ENCODE assay signal across 8 cellular contexts in genomic region chr18:14131914-14132700, GRCh38. TPM values are rescaled to one million over a fixed set of nuclear protein-coding genes. Genes with fewer than 3 reads are reported as not detected.
DNase-seq lines count a peak whose midpoint lies in the region; ATAC-seq and TF ChIP-seq lines count a peak whose summit lies in the region.
"Not testable (repeated sequence)": the region's sequence is repeated elsewhere in the genome, so short reads cannot be mapped to it uniquely, and the experiment has no call there.

TSS of gene ZNF519 (minus strand) at chr18:14132435. CDS start at chr18:14132277, 158 bp downstream.

- H3K36me3 ChIP-seq in mucosa of descending colon (ENCODE audit: low read depth), result not testable (repeated sequence)

- not testable (repeated sequence) for H3K27me3 Mint-ChIP-seq in IgD-negative memory B cell

- not testable (repeated sequence) for H3K4me1 ChIP-seq in mucosa of descending colon (ENCODE audit: low read depth)

- not testable (repeated sequence) for H3K27ac ChIP-seq in epithelial cell of prostate

- not testable (repeated sequence) for TF ChIP-seq CTCF in mucosa of descending colon (IDR thresholded peaks at IDR 0.05)

- peak within 1 kb of the TSS; percentile 26 for H3K4me3 ChIP-seq in mucosa of descending colon

- not testable (repeated sequence) for H3K9me3 Mint-ChIP-seq in IgD-negative memory B cell

- peak within 1 kb of the TSS; percentile 93 to 98 (median 96) for H3K4me3 Mint-ChIP-seq in IgD-negative memory B cell

- intact Hi-C loops in mucosa of descending colon (cut with DNase I, micrococcal nuclease), result not testable (repeated sequence)

- H3K27ac Mint-ChIP-seq in IgD-negative memory B cell, result peak within 1 kb of the TSS; percentile 82 to 86 (median 83)

- H3K36me3 Mint-ChIP-seq in IgD-negative memory B cell, result not testable (repeated sequence)

- not testable (repeated sequence) for H3K9me3 ChIP-seq in mucosa of descending colon

- peak; percentile 80 for DNase-seq in DMS153 (lab: John Stamatoyannopoulos, UW)
- peak; percentile 98 for DNase-seq in OCI-M1 (lab: John Stamatoyannopoulos, UW)
- DNase-seq in activated T-cell treated with anti-CD3 and anti-CD28 coated beads for 1 hour (ENCODE audit: low read depth), result peak; percentile 73
- DNase-seq in epithelial cell of prostate (ENCODE audit: low read depth, low spot score), result peak; percentile 84
- DNase-seq in mucosa of descending colon, result peak; percentile 92 to 94 (median 94)
- DNase-seq in stimulated activated CD8-positive, alpha-beta memory T cell treated with anti-CD3 and anti-CD28 coated beads, Interleukin-4, amount 100 ng/mL, for 1 hour (ENCODE audit: low read depth in 2 of 2, low spot score in 1 of 2), result peak; percentile 66 to 79

- peaks cover 6 to 13% (median 8%) of the 10 kb centered on the region in 3 donors for H3K4me1 Mint-ChIP-seq in IgD-negative memory B cell

- ATAC-seq in GM21576 (IDR thresholded peaks at IDR 0.05; ENCODE audit: unreplicated experiment) (peak; percentile 100), mucosa of descending colon (peak; percentile 100)

RNA-seq across cellular contexts. Expression of gene ZNF519, which starts in this region (rescaled TPM):
- 7.3 TPM for polyA plus RNA-seq in IgD-negative memory B cell
- 10 to 100 TPM in 1 of 3 donors, 1 to 10 TPM in 2; 7.3 to 12.8 (median 7.4) TPM for total RNA-seq in mucosa of descending colon
